Comparison of ENCODE assay signal across 25 cellular contexts in genomic region chr11:38043060-38043459, GRCh38.
"Had no signal": no experiment of that assay in that cellular context is flagged by ENCODE, and none has a peak within 500 bp of the region (broad histone marks: within the 10 kb centered on the region; RNA-seq: fewer than 3 reads in every experiment).

No MANE protein-coding gene starts in this region.

- DNase-seq: dermis blood vessel endothelial cell; dorsolateral prefrontal cortex; effector CD4-positive, alpha-beta T cell; effector memory CD4-positive, alpha-beta T cell; erythroblast; foreskin keratinocyte; heart left ventricle; hypothalamus; immature natural killer cell; left cardiac atrium; left lung; left ventricle myocardium superior; lower lobe of right lung; mesenchymal stem cell; mucosa of descending colon; naive B cell; naive thymus-derived CD8-positive, alpha-beta T cell had no signal

- ATAC-seq: esophagus mucosa; foreskin keratinocyte; gastroesophageal sphincter; heart left ventricle; left cardiac atrium; left lung; left ventricle myocardium superior; lower lobe of right lung; mucosa of descending colon; naive thymus-derived CD8-positive, alpha-beta T cell had no signal

- H3K4me1 ChIP-seq: foreskin keratinocyte, gastroesophageal sphincter, heart left ventricle, left lung, lower lobe of right lung had no signal

- FAIRE-seq: colon, frontal cortex, keratinocyte had no signal

- H2AFZ ChIP-seq: hepatocyte had no signal

- H3K27me3 ChIP-seq: dorsolateral prefrontal cortex, foreskin keratinocyte, gastroesophageal sphincter, heart left ventricle, hepatocyte, left lung had no signal

- H3K9me3 ChIP-seq: gastroesophageal sphincter, heart left ventricle, lower lobe of right lung had no signal

- H3K4me2 ChIP-seq: hepatocyte had no signal

- H3K36me3 ChIP-seq: gastroesophageal sphincter, heart left ventricle, left lung, lower lobe of right lung had no signal

- H3K4me3 ChIP-seq: coronary artery, dorsolateral prefrontal cortex, gastroesophageal sphincter, heart left ventricle, hepatocyte, left lung, lower lobe of right lung, mucosa of descending colon had no signal

- H3K79me2 ChIP-seq: hepatocyte had no signal

- H3K27ac ChIP-seq: coronary artery, dorsolateral prefrontal cortex, epithelial cell of prostate, foreskin keratinocyte, gastroesophageal sphincter, heart left ventricle, hepatocyte, left lung, lower lobe of right lung had no signal
